In the genomic region with DNA sequence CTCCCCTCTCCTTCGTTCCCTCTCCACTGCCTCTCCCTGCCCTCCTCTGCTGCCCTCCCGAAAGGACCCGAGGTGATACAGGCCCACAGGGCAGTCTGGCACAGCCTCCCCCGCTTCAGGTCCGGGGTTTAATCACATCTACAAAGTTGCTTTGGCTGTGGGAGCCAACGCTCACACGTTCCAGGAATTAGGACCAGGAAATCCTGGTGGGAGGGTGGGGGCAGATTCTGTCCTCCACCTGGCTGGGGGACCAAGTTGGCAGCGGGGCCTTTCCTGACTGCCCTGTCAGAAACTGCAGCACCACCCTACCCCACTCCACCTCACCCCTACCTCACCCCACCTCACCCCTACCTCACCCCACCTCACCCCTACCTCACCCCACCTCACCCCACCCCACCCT, we compare ENCODE assay signal across 10 cellular contexts.
DNase-seq lines count a peak whose midpoint lies in the region; ATAC-seq, FAIRE-seq and TF ChIP-seq lines count a peak whose summit lies in the region.
"Had no signal": no experiment of that assay in that cellular context is flagged by ENCODE, and none has a peak within 500 bp of the region (broad histone marks: within the 10 kb centered on the region; RNA-seq: fewer than 3 reads in every experiment).

No MANE protein-coding gene starts in this region.

- H3K27ac Mint-ChIP-seq in T-helper 1 cell treated with Interleukin-12 subunit alpha and Interleukin-12 subunit beta and Interleukin-4 antibody, amounts not matched to agents 30 μg/mL and 1 μg/mL, for 36 hours = peak overlapping the region; percentile 98
- peak overlapping the region; percentile 86 for H3K27ac Mint-ChIP-seq in activated naive CD8-positive, alpha-beta T cell treated with anti-CD3 and anti-CD28 coated beads, Interleukin-2, amount 50 U/mL, for 24 hours
- H3K27ac Mint-ChIP-seq in stimulated activated naive CD8-positive, alpha-beta T cell treated with anti-CD3 and anti-CD28 coated beads, Interleukin-15, amount 100 ng/mL, for 72 hours = peak overlapping the region; percentile 98 to 100

- no peaks in the 10 kb centered on the region for H3K36me3 ChIP-seq in liver (ENCODE audit: control insufficient read depth in 4 of 4, insufficient read depth in 3 of 4, low read depth in 1 of 4, low read length in 3 of 4)

- H3K4me3 ChIP-seq in liver (ENCODE audit: low read depth in 1 of 3, low read length in 3 of 3) = no peak overlapping the region

- no peak for TF ChIP-seq POLR2A in GM12891 (IDR thresholded peaks at IDR 0.05; ENCODE audit: low read depth, low read length)

- H3K27me3 ChIP-seq in liver (ENCODE audit: control insufficient read depth in 4 of 4, insufficient read depth in 4 of 4, low read length in 3 of 4) = peaks cover 0 to 5% (median 1%) of the 10 kb centered on the region in 4 donors

- DNase-seq in T-helper 1 cell = no peak
- DNase-seq in activated naive CD8-positive, alpha-beta T cell treated with anti-CD3 and anti-CD28 coated beads, Interleukin-2, amount 50 U/mL, for 24 hours = peak; percentile 18
- DNase-seq in stimulated activated naive CD8-positive, alpha-beta T cell treated with anti-CD3 and anti-CD28 coated beads, Interleukin-15, amount 100 ng/mL, for 72 hours = no peak
- DNase-seq in GM12891 (ENCODE audit: insufficient read length, low spot score) = no peak
- no peak for DNase-seq in NCI-H2107 treated with DMSO at 0.1 percent for 48 hours (lab: John Stamatoyannopoulos, UW; ENCODE audit: unreplicated experiment)

- no peak for FAIRE-seq in GM12891 (lab: Jason Lieb, UNC)
- FAIRE-seq: A204.1, endometrium had no signal

- TF ChIP-seq CTCF in liver (IDR thresholded peaks at IDR 0.05; ENCODE audit: low read depth, low read length, missing input control) = no peak

- H3K4me1 Mint-ChIP-seq in T-helper 1 cell treated with Interleukin-12 subunit alpha and Interleukin-12 subunit beta and Interleukin-4 antibody, amounts not matched to agents 30 μg/mL and 1 μg/mL, for 36 hours (ENCODE audit: low read depth) = peaks cover 35% of the 10 kb centered on the region
- H3K4me1 Mint-ChIP-seq in activated naive CD8-positive, alpha-beta T cell treated with anti-CD3 and anti-CD28 coated beads, Interleukin-2, amount 50 U/mL, for 24 hours = peaks cover 32% of the 10 kb centered on the region
- H3K4me1 Mint-ChIP-seq in stimulated activated naive CD8-positive, alpha-beta T cell treated with anti-CD3 and anti-CD28 coated beads, Interleukin-15, amount 100 ng/mL, for 72 hours = peaks cover 54% of the 10 kb centered on the region

- peak overlapping the region in 1 of 2 donors; percentile 36 for H3K9ac ChIP-seq in liver (ENCODE audit: low read depth in 1 of 2, low read length in 2 of 2)

- no peak for TF ChIP-seq RAD21 in liver (IDR thresholded peaks at IDR 0.05)

- peaks cover 4% of the 10 kb centered on the region for H3K9me3 Mint-ChIP-seq in T-helper 1 cell treated with Interleukin-12 subunit alpha and Interleukin-12 subunit beta and Interleukin-4 antibody, amounts not matched to agents 30 μg/mL and 1 μg/mL, for 36 hours
- no peaks in the 10 kb centered on the region for H3K9me3 Mint-ChIP-seq in activated naive CD8-positive, alpha-beta T cell treated with anti-CD3 and anti-CD28 coated beads, Interleukin-2, amount 50 U/mL, for 24 hours
- H3K9me3 Mint-ChIP-seq in stimulated activated naive CD8-positive, alpha-beta T cell treated with anti-CD3 and anti-CD28 coated beads, Interleukin-15, amount 100 ng/mL, for 72 hours = peaks cover 0 to 7% of the 10 kb centered on the region in 2 donors

- peak overlapping the region; percentile 62 to 78 for H3K27ac ChIP-seq in liver (ENCODE audit: low read depth in 1 of 2, low read length in 2 of 2)

- H3K4me3 Mint-ChIP-seq in T-helper 1 cell treated with Interleukin-12 subunit alpha and Interleukin-12 subunit beta and Interleukin-4 antibody, amounts not matched to agents 30 μg/mL and 1 μg/mL, for 36 hours = peak overlapping the region; percentile 77
- H3K4me3 Mint-ChIP-seq in activated naive CD8-positive, alpha-beta T cell treated with anti-CD3 and anti-CD28 coated beads, Interleukin-2, amount 50 U/mL, for 24 hours = peak overlapping the region; percentile 56
- peak overlapping the region; percentile 84 to 91 for H3K4me3 Mint-ChIP-seq in stimulated activated naive CD8-positive, alpha-beta T cell treated with anti-CD3 and anti-CD28 coated beads, Interleukin-15, amount 100 ng/mL, for 72 hours

- peaks cover 34% of the 10 kb centered on the region for H3K27me3 Mint-ChIP-seq in T-helper 1 cell treated with Interleukin-12 subunit alpha and Interleukin-12 subunit beta and Interleukin-4 antibody, amounts not matched to agents 30 μg/mL and 1 μg/mL, for 36 hours (ENCODE audit: low read depth)
- H3K27me3 Mint-ChIP-seq in activated naive CD8-positive, alpha-beta T cell treated with anti-CD3 and anti-CD28 coated beads, Interleukin-2, amount 50 U/mL, for 24 hours = peaks cover 2% of the 10 kb centered on the region
- H3K27me3 Mint-ChIP-seq in stimulated activated naive CD8-positive, alpha-beta T cell treated with anti-CD3 and anti-CD28 coated beads, Interleukin-15, amount 100 ng/mL, for 72 hours = peaks cover 27% of the 10 kb centered on the region

- WGBS in liver = 62% methylated on average over 8 of the region's 8 CpGs

- ATAC-seq in activated naive CD8-positive, alpha-beta T cell treated with anti-CD3 and anti-CD28 coated beads, Interleukin-2, amount 50 U/mL, for 24 hours = no peak
- ATAC-seq in stimulated activated naive CD8-positive, alpha-beta T cell treated with anti-CD3 and anti-CD28 coated beads, Interleukin-15, amount 100 ng/mL, for 72 hours = peak; percentile 52
- ATAC-seq in GM21529 (IDR thresholded peaks at IDR 0.05; ENCODE audit: unreplicated experiment) = no peak

- peaks cover 0 to 4% (median 1%) of the 10 kb centered on the region in 4 donors for H3K4me1 ChIP-seq in liver (ENCODE audit: control insufficient read depth in 4 of 4, insufficient read depth in 4 of 4, low read length in 3 of 4)

- H3K9me3 ChIP-seq in liver (ENCODE audit: control insufficient read depth in 4 of 4, low read length in 3 of 4) = no peaks in the 10 kb centered on the region

- H3K36me3 Mint-ChIP-seq in T-helper 1 cell treated with Interleukin-12 subunit alpha and Interleukin-12 subunit beta and Interleukin-4 antibody, amounts not matched to agents 30 μg/mL and 1 μg/mL, for 36 hours (ENCODE audit: low read depth) = peaks cover 2% of the 10 kb centered on the region
- no peaks in the 10 kb centered on the region for H3K36me3 Mint-ChIP-seq in activated naive CD8-positive, alpha-beta T cell treated with anti-CD3 and anti-CD28 coated beads, Interleukin-2, amount 50 U/mL, for 24 hours (ENCODE audit: low read depth)

TF ChIP-seq in liver, 16 proteins besides CTCF, POLR2A, EP300 and RAD21 (continues in another document):
- TF ChIP-seq, protein P1, sequence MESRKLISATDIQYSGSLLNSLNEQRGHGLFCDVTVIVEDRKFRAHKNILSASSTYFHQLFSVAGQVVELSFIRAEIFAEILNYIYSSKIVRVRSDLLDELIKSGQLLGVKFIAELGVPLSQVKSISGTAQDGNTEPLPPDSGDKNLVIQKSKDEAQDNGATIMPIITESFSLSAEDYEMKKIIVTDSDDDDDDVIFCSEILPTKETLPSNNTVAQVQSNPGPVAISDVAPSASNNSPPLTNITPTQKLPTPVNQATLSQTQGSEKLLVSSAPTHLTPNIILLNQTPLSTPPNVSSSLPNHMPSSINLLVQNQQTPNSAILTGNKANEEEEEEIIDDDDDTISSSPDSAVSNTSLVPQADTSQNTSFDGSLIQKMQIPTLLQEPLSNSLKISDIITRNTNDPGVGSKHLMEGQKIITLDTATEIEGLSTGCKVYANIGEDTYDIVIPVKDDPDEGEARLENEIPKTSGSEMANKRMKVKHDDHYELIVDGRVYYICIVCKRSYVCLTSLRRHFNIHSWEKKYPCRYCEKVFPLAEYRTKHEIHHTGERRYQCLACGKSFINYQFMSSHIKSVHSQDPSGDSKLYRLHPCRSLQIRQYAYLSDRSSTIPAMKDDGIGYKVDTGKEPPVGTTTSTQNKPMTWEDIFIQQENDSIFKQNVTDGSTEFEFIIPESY (IDR thresholded peaks at IDR 0.05) = no peak
- TF ChIP-seq JUND (IDR thresholded peaks at IDR 0.05) (no peak), YY1 (IDR thresholded peaks at IDR 0.05) (no peak)

TF ChIP-seq in GM12891, 5 proteins besides CTCF, POLR2A, EP300 and RAD21:
- TF ChIP-seq POU2F2 (IDR thresholded peaks at IDR 0.05; ENCODE audit: low read depth, low read length) = no peak
- TF ChIP-seq TAF1 (IDR thresholded peaks at IDR 0.05; ENCODE audit: low read depth, low read length) = no peak
